10 cellular contexts compared by ENCODE assay signal in the genomic region with DNA sequence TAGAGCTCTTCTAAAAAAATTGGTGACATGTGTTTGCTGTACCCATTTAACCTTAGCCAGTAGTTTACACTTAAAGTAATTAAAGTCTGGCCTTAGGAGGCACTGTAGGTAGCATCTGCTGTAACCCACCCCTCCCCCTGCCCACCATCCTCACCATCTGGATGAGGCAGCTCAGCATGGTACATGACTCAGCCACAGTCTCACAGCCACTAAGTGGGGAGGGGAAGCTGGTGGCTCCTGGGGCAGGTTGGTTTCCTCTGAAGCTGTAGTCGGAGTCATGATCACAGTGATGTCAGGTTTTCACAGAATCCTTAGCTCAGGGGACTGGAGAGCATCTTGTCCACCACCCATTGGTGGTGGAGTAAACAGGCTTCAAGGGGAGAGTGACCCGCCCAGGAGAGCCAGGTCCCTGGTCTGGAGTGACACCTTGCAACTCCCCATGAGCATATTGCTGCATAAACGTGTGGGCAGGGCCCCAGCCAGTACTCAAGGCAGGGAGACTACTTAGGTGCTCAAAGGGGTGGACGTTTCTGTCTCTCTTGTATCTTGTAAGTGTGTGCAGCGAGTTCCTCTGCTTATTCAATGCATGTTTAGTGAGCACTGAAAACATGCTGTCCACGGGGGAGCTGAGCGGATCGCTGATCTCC.
DNase-seq lines count a peak whose midpoint lies in the region; ATAC-seq, FAIRE-seq and TF ChIP-seq lines count a peak whose summit lies in the region.
"Had no signal": no experiment of that assay in that cellular context is flagged by ENCODE, and none has a peak within 500 bp of the region (broad histone marks: within the 10 kb centered on the region; RNA-seq: fewer than 3 reads in every experiment).

No MANE protein-coding gene starts in this region.

- no peak overlapping the region for H3K27ac ChIP-seq in right cardiac atrium (ENCODE audit: low read length)
- H3K27ac ChIP-seq: psoas muscle had no signal

- no peak for FAIRE-seq in GM12892 (lab: Jason Lieb, UNC)
- FAIRE-seq: GM19239 had no signal

- H3K27ac Mint-ChIP-seq in stimulated activated naive B cell treated with anti-CD40 and anti-IgM and Interleukin-4, amounts not matched to agents 10 μg/mL and 1 μg/mL and 100 μg/mL, for 72 hours, result peak overlapping the region; percentile 74

- ATAC-seq in stimulated activated naive B cell treated with anti-CD40 and anti-IgM and Interleukin-4, amounts not matched to agents 10 μg/mL and 1 μg/mL and 100 μg/mL, for 72 hours (replicated peaks), result peak; percentile 53 to 57
- no peak for ATAC-seq in right cardiac atrium
- ATAC-seq: psoas muscle had no signal

- H3K4me3 Mint-ChIP-seq in stimulated activated naive B cell treated with anti-CD40 and anti-IgM and Interleukin-4, amounts not matched to agents 10 μg/mL and 1 μg/mL and 100 μg/mL, for 72 hours, result no peak overlapping the region

- intact Hi-C loops in right cardiac atrium (cut with DNase I), result loop anchor here in 2 of 4 donors (10.0 kb wide), 2 partner anchors 48 to 128 kb away; a partner anchor contains a TSS

- H3K9me3 ChIP-seq in right cardiac atrium (ENCODE audit: control insufficient read depth, low read length), result no peaks in the 10 kb centered on the region
- H3K9me3 ChIP-seq: psoas muscle had no signal

- peaks cover 23 to 25% of the 10 kb centered on the region in 2 donors for H3K4me1 Mint-ChIP-seq in stimulated activated naive B cell treated with anti-CD40 and anti-IgM and Interleukin-4, amounts not matched to agents 10 μg/mL and 1 μg/mL and 100 μg/mL, for 72 hours

- DNase-seq in activated gamma-delta T cell treated with Interleukin-2 at 50 U/mL for 16 hours, result peak; percentile 63
- no peak for DNase-seq in activated gamma-delta T cell (lab: John Stamatoyannopoulos, UW)
- peak; percentile 48 for DNase-seq in activated T-cell treated with anti-CD3 and anti-CD28 coated beads for 4 hours
- DNase-seq in kidney tubule cell (ENCODE audit: low spot score), result peak; percentile 79
- DNase-seq in stimulated activated naive B cell treated with anti-CD40 and anti-IgM and Interleukin-4, amounts not matched to agents 10 μg/mL and 1 μg/mL and 100 μg/mL, for 72 hours, result no peak
- no peak for DNase-seq in GM12892 (ENCODE audit: insufficient read length)
- DNase-seq in right cardiac atrium, result no peak
- no peak for DNase-seq in HPDE6-E6E7 (ENCODE audit: extremely low spot score)

- no peak for TF ChIP-seq POLR2A in GM12892 (IDR thresholded peaks at IDR 0.05; ENCODE audit: low read depth, low read length)

- H3K27me3 Mint-ChIP-seq in stimulated activated naive B cell treated with anti-CD40 and anti-IgM and Interleukin-4, amounts not matched to agents 10 μg/mL and 1 μg/mL and 100 μg/mL, for 72 hours, result no peaks in the 10 kb centered on the region

- H3K4me1 ChIP-seq in right cardiac atrium (ENCODE audit: control insufficient read depth, insufficient read depth, low read length), result peaks cover 22% of the 10 kb centered on the region
- H3K4me1 ChIP-seq: psoas muscle had no signal

- 86% methylated on average over 8 of the region's 8 CpGs for WGBS in right cardiac atrium

- peaks cover 27 to 37% of the 10 kb centered on the region in 2 donors for H3K36me3 Mint-ChIP-seq in stimulated activated naive B cell treated with anti-CD40 and anti-IgM and Interleukin-4, amounts not matched to agents 10 μg/mL and 1 μg/mL and 100 μg/mL, for 72 hours

- H3K9me3 Mint-ChIP-seq in stimulated activated naive B cell treated with anti-CD40 and anti-IgM and Interleukin-4, amounts not matched to agents 10 μg/mL and 1 μg/mL and 100 μg/mL, for 72 hours, result no peaks in the 10 kb centered on the region

- no peak overlapping the region for H3K4me3 ChIP-seq in right cardiac atrium (ENCODE audit: low read length)
- H3K4me3 ChIP-seq: psoas muscle had no signal

- no peaks in the 10 kb centered on the region for H3K27me3 ChIP-seq in right cardiac atrium (ENCODE audit: control insufficient read depth, insufficient read depth)

Comparison
In these comparisons a context has a peak if more than half of its experiments do, and no peak if none do; other contexts are left out.
1. DNase-seq: peak in activated gamma-delta T cell treated with Interleukin-2 at 50 U/mL for 16 hours (single experiment), activated T-cell treated with anti-CD3 and anti-CD28 coated beads for 4 hours (single experiment) and kidney tubule cell (single experiment); none in activated gamma-delta T cell (single experiment), stimulated activated naive B cell treated with anti-CD40 and anti-IgM and Interleukin-4, amounts not matched to agents 10 μg/mL and 1 μg/mL and 100 μg/mL, for 72 hours (single experiment), GM12892 (single experiment), right cardiac atrium (0 of 3) and HPDE6-E6E7 (single experiment).
2. ATAC-seq: peak in stimulated activated naive B cell treated with anti-CD40 and anti-IgM and Interleukin-4, amounts not matched to agents 10 μg/mL and 1 μg/mL and 100 μg/mL, for 72 hours (2 of 2); none in right cardiac atrium (0 of 2).